Comparison of ENCODE assay signal across 1 cellular context in the genomic region with DNA sequence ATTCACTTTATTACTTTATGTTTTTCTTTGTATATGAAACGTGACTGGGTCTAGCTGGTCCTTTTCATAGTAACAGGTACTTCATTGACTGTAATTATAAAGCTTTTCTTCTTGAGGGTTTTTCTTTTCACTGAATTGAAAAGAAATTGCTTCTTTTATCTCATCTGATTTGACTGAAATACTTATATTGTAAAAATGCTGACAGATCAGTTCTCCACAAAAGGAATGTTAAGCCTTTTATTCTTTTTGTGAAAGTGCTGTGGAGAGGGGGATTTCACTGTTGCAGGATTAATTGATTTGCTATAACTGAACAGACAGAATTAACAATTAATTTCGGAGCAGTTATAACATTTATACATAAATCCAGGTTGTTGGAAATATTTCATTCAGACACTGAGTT.
TF ChIP-seq lines count a peak whose summit lies in the region.

No MANE protein-coding gene starts in this region.

TF ChIP-seq in IMR-90, 13 proteins besides CTCF, POLR2A, EP300 and RAD21:
- TF ChIP-seq MAZ (IDR thresholded peaks at IDR 0.05; ENCODE audit: borderline replicate concordance, low read depth, low read length) (no peak), MAFK (IDR thresholded peaks at IDR 0.05; ENCODE audit: low read depth, low read length) (peak; percentile 78), FOS (IDR thresholded peaks at IDR 0.05; ENCODE audit: low read depth, low read length) (no peak), CEBPB (IDR thresholded peaks at IDR 0.05; ENCODE audit: low read depth, low read length) (no peak), RCOR1 (IDR thresholded peaks at IDR 0.05; ENCODE audit: insufficient replicate concordance, low read length) (no peak), SMC3 (IDR thresholded peaks at IDR 0.05; ENCODE audit: low read depth, low read length) (no peak)
- TF ChIP-seq, protein P1, sequence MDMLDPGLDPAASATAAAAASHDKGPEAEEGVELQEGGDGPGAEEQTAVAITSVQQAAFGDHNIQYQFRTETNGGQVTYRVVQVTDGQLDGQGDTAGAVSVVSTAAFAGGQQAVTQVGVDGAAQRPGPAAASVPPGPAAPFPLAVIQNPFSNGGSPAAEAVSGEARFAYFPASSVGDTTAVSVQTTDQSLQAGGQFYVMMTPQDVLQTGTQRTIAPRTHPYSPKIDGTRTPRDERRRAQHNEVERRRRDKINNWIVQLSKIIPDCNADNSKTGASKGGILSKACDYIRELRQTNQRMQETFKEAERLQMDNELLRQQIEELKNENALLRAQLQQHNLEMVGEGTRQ (IDR thresholded peaks at IDR 0.05; ENCODE audit: low read depth, low read length) = no peak
